8 cellular contexts compared by ENCODE assay signal in the genomic region with DNA sequence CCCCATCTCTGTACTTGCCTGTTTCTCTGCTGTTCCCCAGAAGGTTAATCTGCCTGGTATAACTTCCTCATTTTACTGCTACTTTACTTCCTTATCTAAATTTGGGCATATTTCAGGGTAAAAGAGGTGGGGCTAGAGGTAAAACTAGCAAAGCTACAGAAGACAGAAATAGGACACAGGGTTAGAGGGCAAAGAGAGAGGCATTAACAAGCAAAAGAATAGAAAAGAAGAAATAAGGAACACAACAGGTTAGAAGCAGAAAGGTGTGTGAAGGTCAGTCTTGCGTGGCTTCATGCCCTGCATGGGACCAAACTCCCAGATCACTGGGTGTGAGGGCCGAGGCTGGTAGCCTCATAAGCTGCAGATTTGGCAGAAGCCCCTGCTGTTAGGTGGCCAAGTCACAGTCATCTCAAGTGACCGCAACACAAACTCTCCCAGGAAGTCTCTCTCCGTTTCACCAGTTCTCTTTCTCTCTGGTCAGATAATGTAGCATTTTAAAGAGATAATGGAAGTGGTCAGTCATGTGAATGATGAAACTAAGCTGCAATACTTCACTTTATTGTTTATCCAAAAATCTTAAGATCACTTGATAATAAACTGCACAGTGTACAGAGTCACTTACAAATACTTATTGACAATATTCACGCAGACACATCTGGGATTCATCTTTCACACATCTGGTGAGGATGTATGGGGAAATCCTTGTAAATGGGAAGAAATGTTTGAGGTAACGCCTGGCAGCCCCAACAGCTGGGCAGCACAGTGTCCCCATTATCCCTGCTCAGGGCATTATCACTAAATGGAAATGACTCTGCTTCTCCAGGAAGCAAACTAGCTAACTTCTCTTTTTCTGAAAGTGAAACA. TPM values are rescaled to one million over a fixed set of nuclear protein-coding genes. Genes with fewer than 3 reads are reported as not detected.
A peak's percentile ranks its signal among the peaks of the same experiment; 100 is the strongest.
DNase-seq lines count a peak whose midpoint lies in the region; ATAC-seq, FAIRE-seq and TF ChIP-seq lines count a peak whose summit lies in the region.

No MANE protein-coding gene starts in this region.

- H3K27ac ChIP-seq in right lobe of liver (no peak overlapping the region), PC-3 (ENCODE audit: low read length) (no peak overlapping the region), kidney (ENCODE audit: low read depth in 2 of 2, low read length in 2 of 2) (no peak overlapping the region)

- BruUV-seq in PC-3 (replicated peaks; lab: Mats Ljungman, UMichigan): no TSS peak

- TF ChIP-seq POLR2A in right lobe of liver (IDR thresholded peaks at IDR 0.05): no peak

- H3K4me1 ChIP-seq in right lobe of liver (no peaks in the 10 kb centered on the region), PC-3 (ENCODE audit: insufficient read depth, low read length) (no peaks in the 10 kb centered on the region), kidney (ENCODE audit: control insufficient read depth in 1 of 2, insufficient read depth in 1 of 2, low read depth in 1 of 2, low read length in 2 of 2) (peaks cover 0 to 2% of the 10 kb centered on the region in 2 donors)

- TF ChIP-seq CTCF in right lobe of liver (IDR thresholded peaks at IDR 0.05) (no peak), PC-3 (conservative IDR thresholded peaks at IDR 0.05; ENCODE audit: low read depth, low read length) (no peak), kidney (IDR thresholded peaks at IDR 0.05; ENCODE audit: borderline replicate concordance, extremely low read depth, insufficient read depth) (no peak)

- intact Hi-C loops in right lobe of liver (cut with DNase I) (no loop called here), PC-3 (cut with micrococcal nuclease) (no loop called here), kidney (cut with DNase I) (no loop called here)

- H3K79me2 ChIP-seq in PC-3 (ENCODE audit: low read length): no peaks in the 10 kb centered on the region

- no peaks in the 10 kb centered on the region for H4K20me1 ChIP-seq in PC-3 (ENCODE audit: low read length)

- no peak for FAIRE-seq in kidney (lab: Jason Lieb, UNC)

- H3K27me3 ChIP-seq in right lobe of liver: no peaks in the 10 kb centered on the region
- no peaks in the 10 kb centered on the region for H3K27me3 ChIP-seq in PC-3 (ENCODE audit: low read length)

- H3K36me3 ChIP-seq in right lobe of liver: no peaks in the 10 kb centered on the region
- H3K36me3 ChIP-seq in PC-3 (ENCODE audit: low read depth, low read length): no peaks in the 10 kb centered on the region
- no peaks in the 10 kb centered on the region for H3K36me3 ChIP-seq in kidney (ENCODE audit: control insufficient read depth in 1 of 2, insufficient read depth in 2 of 2, low read length in 2 of 2)

- no peak overlapping the region for H3K4me2 ChIP-seq in PC-3 (ENCODE audit: low read length)

- H3K4me3 ChIP-seq in right lobe of liver (no peak overlapping the region), PC-3 (ENCODE audit: low read length) (no peak overlapping the region), kidney (ENCODE audit: low read length in 2 of 2) (no peak overlapping the region)

- CTCF ChIA-PET in PC-3 (lab: Charles Lee): no interaction called here

- no peak overlapping the region for H2AFZ ChIP-seq in PC-3 (ENCODE audit: low read length)

- no peaks in the 10 kb centered on the region for H3F3A ChIP-seq in PC-3 (ENCODE audit: low read length, unreplicated experiment)

- DNase-seq in NOMO-1 (lab: John Stamatoyannopoulos, UW; ENCODE audit: unreplicated experiment in 2 of 2) (peak; percentile 79 to 92), right lobe of liver (no peak), NCI-H1048 (lab: John Stamatoyannopoulos, UW) (no peak), PC-3 (no peak), kidney (no peak), NCI-H2029 treated with DMSO at 0.1 percent for 48 hours (lab: John Stamatoyannopoulos, UW) (no peak)

- 67% methylated on average over 5 of the region's 6 CpGs for WGBS in right lobe of liver (ENCODE audit: insufficient coverage, low coverage, low lambda C conversion rate, missing lambda C conversion rate)

- POLR2A ChIA-PET in PC-3 (lab: Charles Lee; ENCODE audit: unreplicated experiment): no interaction called here

- H3K9me2 ChIP-seq in PC-3 (replicated peaks; ENCODE audit: low read length): no peaks in the 10 kb centered on the region

- H3K9ac ChIP-seq in PC-3 (ENCODE audit: low read length) (no peak overlapping the region), kidney (ENCODE audit: low read length in 2 of 2) (no peak overlapping the region)

- ATAC-seq in GM18517 (IDR thresholded peaks at IDR 0.05; ENCODE audit: unreplicated experiment): peak; percentile 50
- ATAC-seq in HG02623 (IDR thresholded peaks at IDR 0.05; ENCODE audit: unreplicated experiment): peak; percentile 42
- ATAC-seq in right lobe of liver: peak; percentile 18 to 45 (median 28)
- ATAC-seq in PC-3: no peak

- H3K9me3 ChIP-seq in right lobe of liver (no peaks in the 10 kb centered on the region), PC-3 (ENCODE audit: low read length) (no peaks in the 10 kb centered on the region), kidney (ENCODE audit: control insufficient read depth in 1 of 2, low read length in 2 of 2) (no peaks in the 10 kb centered on the region)

RNA-seq across cellular contexts. Expression of gene TMEM154, which starts 16.4 kb away (rescaled TPM):
- total RNA-seq in right lobe of liver: 1 to 10 TPM in 5 of 6 experiments, under 1 TPM in 1; 0.64 to 6.7 (median 2.9) TPM
- total RNA-seq in PC-3 (2014; rRNA removed): 3.6 and 8.1 TPM in 2 replicates
- 11.0 TPM for total RNA-seq in kidney
- 0.09 TPM for polyA plus RNA-seq in kidney (ENCODE audit: insufficient read depth, low read depth, low replicate concordance)

Comparison
In these comparisons a context has a peak if more than half of its experiments do, and no peak if none do; other contexts are left out.
1. DNase-seq: peak in NOMO-1 (2 of 2); none in right lobe of liver (0 of 3), NCI-H1048 (single experiment), PC-3 (single experiment), kidney (single experiment) and NCI-H2029 treated with DMSO at 0.1 percent for 48 hours (single experiment).